ENCODE assay signal across 23 cellular contexts in genomic region chr6:29831776-29832175, GRCh38. TPM values are rescaled to one million over a fixed set of nuclear protein-coding genes. Genes with fewer than 3 reads are reported as not detected.
DNase-seq lines count a peak whose midpoint lies in the region; ATAC-seq and TF ChIP-seq lines count a peak whose summit lies in the region.
"Had no signal": no experiment of that assay in that cellular context is flagged by ENCODE, and none has a peak within 500 bp of the region (broad histone marks: within the 10 kb centered on the region; RNA-seq: fewer than 3 reads in every experiment).

No MANE protein-coding gene starts in this region.

- no peaks in the 10 kb centered on the region for H3K9me3 ChIP-seq in A673 (ENCODE audit: low read depth, low read length, poor library complexity, severe bottlenecking)
- H3K9me3 ChIP-seq: A549, BE2C had no signal

- H3K27ac Mint-ChIP-seq in activated naive CD4-positive, alpha-beta T cell treated with anti-CD3 and anti-CD28 coated beads, Interleukin-2, amount 50 U/mL, for 72 hours, result no peak overlapping the region
- H3K27ac Mint-ChIP-seq: CD4-positive, CD25-positive, alpha-beta regulatory T cell; CD8-positive, alpha-beta memory T cell had no signal

- H3K27ac ChIP-seq in A673 (ENCODE audit: low read depth, low read length, poor library complexity, severe bottlenecking), result no peak overlapping the region
- H3K27ac ChIP-seq: 22Rv1, A549 had no signal

- CTCF ChIA-PET in A673 (lab: Charles Lee), result interaction anchor here (0.5 kb wide), 1 partner anchor 69 kb away, joined by 3 read pairs; no protein-coding TSS in a partner anchor

- BruUV-seq in A673 (replicated peaks; lab: Mats Ljungman, UMichigan), result no TSS peak

- DNase-seq in A673 (ENCODE audit: low spot score) (peak; percentile 59), DMS 273 treated with DMSO at 0.1 percent for 48 hours (lab: John Stamatoyannopoulos, UW) (peak; percentile 18), RPMI7951 (ENCODE audit: low read depth) (peak; percentile 7), fibroblast of peridontal ligament (ENCODE audit: extremely low read depth) (peak; percentile 25)
- no peak for DNase-seq in activated naive CD4-positive, alpha-beta T cell treated with anti-CD3 and anti-CD28 coated beads, Interleukin-2, amount 50 U/mL, for 72 hours (ENCODE audit: low spot score in 2 of 2)
- DNase-seq: BE2C; C1 segment of cervical spinal cord; CD4-positive, CD25-positive, alpha-beta regulatory T cell; CD8-positive, alpha-beta memory T cell; COR-L47; DMS153; DMS79 treated with DMSO at 0.1 percent for 48 hours; GF-D8; GOT3; H7; IMR-90 had no signal

- H3K36me3 ChIP-seq in A673 (ENCODE audit: insufficient read depth, low read length, poor library complexity, severe bottlenecking), result no peaks in the 10 kb centered on the region
- H3K36me3 ChIP-seq: BE2C had no signal

- POLR2A ChIA-PET in A673 (lab: Charles Lee; ENCODE audit: low non-redundant PET), result no interaction called here

- no peak overlapping the region for H3K4me3 ChIP-seq in A673 (ENCODE audit: low read depth, low read length, poor library complexity, severe bottlenecking)
- H3K4me3 ChIP-seq: A549, K562 had no signal

- no peaks in the 10 kb centered on the region for H3K9me3 Mint-ChIP-seq in activated naive CD4-positive, alpha-beta T cell treated with anti-CD3 and anti-CD28 coated beads, Interleukin-2, amount 50 U/mL, for 72 hours
- H3K9me3 Mint-ChIP-seq: CD4-positive, CD25-positive, alpha-beta regulatory T cell had no signal

- no peaks in the 10 kb centered on the region for H3K36me3 Mint-ChIP-seq in activated naive CD4-positive, alpha-beta T cell treated with anti-CD3 and anti-CD28 coated beads, Interleukin-2, amount 50 U/mL, for 72 hours

- peaks cover 30% of the 10 kb centered on the region for H3K27me3 ChIP-seq in A673 (replicated peaks; ENCODE audit: insufficient read depth, low read depth, low read length, poor library complexity)

- intact Hi-C loops in A673 (cut with micrococcal nuclease; ENCODE audit: unreplicated experiment), result loop anchor here (5.0 kb wide), 1 partner anchor 179 kb away; no protein-coding TSS in a partner anchor

- no peak for TF ChIP-seq CTCF in A673 (conservative IDR thresholded peaks at IDR 0.05; ENCODE audit: low read depth, low read length)

- no peak for ATAC-seq in HG03442 (IDR thresholded peaks at IDR 0.05; ENCODE audit: unreplicated experiment)
- ATAC-seq in GM18511 (IDR thresholded peaks at IDR 0.05; ENCODE audit: unreplicated experiment), result no peak
- ATAC-seq in HG03159 (IDR thresholded peaks at IDR 0.05; ENCODE audit: unreplicated experiment), result no peak
- no peak for ATAC-seq in activated naive CD4-positive, alpha-beta T cell treated with anti-CD3 and anti-CD28 coated beads, Interleukin-2, amount 50 U/mL, for 72 hours
- ATAC-seq: A549, HCT116, K562 had no signal

- no peaks in the 10 kb centered on the region for H3K4me1 ChIP-seq in A673 (ENCODE audit: insufficient read depth, low read length, poor library complexity, severe bottlenecking)
- H3K4me1 ChIP-seq: A549, BE2C had no signal

RNA-seq across cellular contexts. Expression of gene HLA-G, which starts 4.2 kb away (rescaled TPM):
- total RNA-seq in A673 (2021), result not detected in 2 replicates
- total RNA-seq in RPMI7951 (2014; rRNA removed; shearing (Covaris generic)), result not detected in 2 replicates
- under 1 TPM in 1 of 2 donors, not detected in 1; 0.91 TPM for total RNA-seq in activated naive CD4-positive, alpha-beta T cell treated with anti-CD3 and anti-CD28 coated beads, Interleukin-2, amount 50 U/mL, for 72 hours
- total RNA-seq: IMR-90, K562 had no signal

Comparison
In these comparisons a context has a peak if more than half of its experiments do, and no peak if none do; other contexts are left out.
1. DNase-seq: peak in A673 (single experiment), DMS 273 treated with DMSO at 0.1 percent for 48 hours (single experiment), RPMI7951 (single experiment) and fibroblast of peridontal ligament (single experiment); none in activated naive CD4-positive, alpha-beta T cell treated with anti-CD3 and anti-CD28 coated beads, Interleukin-2, amount 50 U/mL, for 72 hours (0 of 2).